1 cellular context compared by ENCODE assay signal in genomic region chr2:172655091-172655837, GRCh38.
TF ChIP-seq lines count a peak whose summit lies in the region.

No MANE protein-coding gene starts in this region.

TF ChIP-seq in SK-N-SH, 30 proteins besides CTCF, POLR2A, EP300 and RAD21 (continued from another document):
- TF ChIP-seq ZBTB33 (IDR thresholded peaks at IDR 0.05; ENCODE audit: borderline replicate concordance, low read depth), result no peak
